ENCODE assay signal across 19 cellular contexts in the genomic region with DNA sequence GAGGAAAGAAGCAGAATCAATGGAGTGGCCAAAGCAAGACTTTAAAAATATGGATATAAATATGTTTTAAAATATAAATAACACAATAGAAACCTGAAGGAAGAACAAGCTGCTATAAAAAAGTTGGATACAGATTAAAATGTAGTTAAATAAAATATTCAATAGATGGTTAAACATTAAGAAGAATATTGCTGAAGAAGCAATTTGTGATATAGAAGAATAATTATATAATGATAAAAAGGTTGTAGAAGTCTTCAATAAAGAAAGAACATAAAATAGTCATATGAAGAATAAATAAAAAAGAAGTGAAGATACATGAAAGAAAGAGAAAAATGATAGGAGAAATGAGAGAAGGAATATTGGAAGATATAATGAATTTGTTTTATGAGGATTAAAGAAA.
DNase-seq lines count a peak whose midpoint lies in the region; ATAC-seq, FAIRE-seq and TF ChIP-seq lines count a peak whose summit lies in the region.
"Had no signal": no experiment of that assay in that cellular context is flagged by ENCODE, and none has a peak within 500 bp of the region (broad histone marks: within the 10 kb centered on the region; RNA-seq: fewer than 3 reads in every experiment).

No MANE protein-coding gene starts in this region.

- H2AFZ ChIP-seq in K562 (ENCODE audit: low read depth, low read length) (no peak overlapping the region), PC-9 (no peak overlapping the region)

- H3K36me3 Mint-ChIP-seq in CD14-positive monocyte: no peaks in the 10 kb centered on the region
- H3K36me3 Mint-ChIP-seq: CD8-positive, alpha-beta memory T cell had no signal

- H3K27me3 Mint-ChIP-seq in CD14-positive monocyte (ENCODE audit: low read depth in 3 of 3): no peaks in the 10 kb centered on the region
- H3K27me3 Mint-ChIP-seq: B cell; CD4-positive, alpha-beta T cell; CD8-positive, alpha-beta memory T cell had no signal

- no peaks in the 10 kb centered on the region for H3K9me2 ChIP-seq in PC-9 (ENCODE audit: insufficient read depth)

- H3F3A ChIP-seq in PC-9 (ENCODE audit: insufficient read depth, low read depth): no peaks in the 10 kb centered on the region

- H3K27me3 ChIP-seq in K562 (ENCODE audit: control insufficient read depth in 2 of 2, insufficient read depth in 2 of 2, low read length in 2 of 2) (no peaks in the 10 kb centered on the region), PC-9 (ENCODE audit: insufficient read depth, low read depth) (no peaks in the 10 kb centered on the region)
- H3K27me3 ChIP-seq: BLaER1 had no signal

- intact Hi-C loops in CD14-positive monocyte (cut with micrococcal nuclease): no loop called here
- intact Hi-C loops in K562 (cut with micrococcal nuclease): no loop called here
- intact Hi-C loops in kidney (cut with DNase I): no loop called here
- intact Hi-C loops in PC-9 (cut with micrococcal nuclease; ENCODE audit: unreplicated experiment): no loop called here

- TF ChIP-seq CTCF in CD14-positive monocyte (IDR thresholded peaks at IDR 0.05) (peak; percentile 9), K562 (IDR thresholded peaks at IDR 0.05 in 2 of 3, conservative IDR thresholded peaks at IDR 0.05 in 1 of 3; ENCODE audit: insufficient read depth in 2 of 3, low read depth in 1 of 3, low read length in 3 of 3) (no peak), kidney (IDR thresholded peaks at IDR 0.05; ENCODE audit: borderline replicate concordance, extremely low read depth, insufficient read depth) (no peak), PC-9 (conservative IDR thresholded peaks at IDR 0.05) (no peak)

- TF ChIP-seq POLR2A in K562 (conservative IDR thresholded peaks at IDR 0.05): no peak

- no peaks in the 10 kb centered on the region for H3K4me1 Mint-ChIP-seq in CD14-positive monocyte
- H3K4me1 Mint-ChIP-seq: B cell; CD8-positive, alpha-beta memory T cell had no signal

- POLR2A ChIA-PET in K562 (lab: Yijun Ruan, JAX) (no interaction called here), PC-9 (lab: Charles Lee; ENCODE audit: unreplicated experiment) (no interaction called here)

- H3K9me3 ChIP-seq in K562 (replicated peaks; ENCODE audit: control insufficient read depth, insufficient read depth, low read depth, low read length) (no peaks in the 10 kb centered on the region), kidney (ENCODE audit: control insufficient read depth in 1 of 2, low read length in 2 of 2) (no peaks in the 10 kb centered on the region), PC-9 (ENCODE audit: insufficient read depth, low read depth) (no peaks in the 10 kb centered on the region)
- H3K9me3 ChIP-seq: BLaER1, HAP-1 had no signal

- H3K36me3 ChIP-seq in K562 (ENCODE audit: control insufficient read depth, insufficient read depth, low read length) (no peaks in the 10 kb centered on the region), kidney (ENCODE audit: control insufficient read depth in 1 of 2, insufficient read depth in 2 of 2, low read length in 2 of 2) (no peaks in the 10 kb centered on the region), PC-9 (ENCODE audit: low read depth) (no peaks in the 10 kb centered on the region)
- H3K36me3 ChIP-seq: BLaER1, HAP-1 had no signal

- H3K79me2 ChIP-seq in K562 (ENCODE audit: control insufficient read depth, insufficient read depth, low read length): no peaks in the 10 kb centered on the region
- no peaks in the 10 kb centered on the region for H3K79me2 ChIP-seq in PC-9 (ENCODE audit: low read depth)

- no peak overlapping the region for H3K4me2 ChIP-seq in K562 (ENCODE audit: insufficient read depth, low read length)
- no peak overlapping the region for H3K4me2 ChIP-seq in PC-9
- H3K4me2 ChIP-seq: BLaER1 had no signal

- H3K4me3 ChIP-seq in K562 (no peak overlapping the region), kidney (ENCODE audit: low read length in 2 of 2) (no peak overlapping the region), PC-9 (no peak overlapping the region)
- H3K4me3 ChIP-seq: BLaER1, HAP-1 had no signal

- H3K27ac ChIP-seq in K562 (ENCODE audit: extremely low read depth, low read depth, low read length) (no peak overlapping the region), kidney (ENCODE audit: low read depth in 2 of 2, low read length in 2 of 2) (no peak overlapping the region), PC-9 (no peak overlapping the region)
- H3K27ac ChIP-seq: BLaER1, C4-2B had no signal

- DNase-seq in CD14-positive monocyte (ENCODE audit: low spot score) (no peak), K562 (ENCODE audit: extremely low read depth in 1 of 4, low spot score in 3 of 4) (no peak), kidney (no peak), DMS 273 (lab: John Stamatoyannopoulos, UW; ENCODE audit: unreplicated experiment) (no peak), PC-9 (no peak)
- DNase-seq: Calu3; CD4-positive, alpha-beta T cell; CD8-positive, alpha-beta memory T cell; DMS153; DND-41; GOT3; HFFc6 had no signal

- H3K4me1 ChIP-seq in K562 (replicated peaks in 1 of 2; ENCODE audit: control insufficient read depth in 2 of 2, insufficient read depth in 2 of 2, low read length in 2 of 2) (no peaks in the 10 kb centered on the region), kidney (ENCODE audit: control insufficient read depth in 1 of 2, insufficient read depth in 1 of 2, low read depth in 1 of 2, low read length in 2 of 2) (no peaks in the 10 kb centered on the region), PC-9 (replicated peaks; ENCODE audit: insufficient read depth) (no peaks in the 10 kb centered on the region)
- H3K4me1 ChIP-seq: BLaER1, HAP-1 had no signal

- no peak overlapping the region for H3K9ac ChIP-seq in K562 (ENCODE audit: insufficient read depth in 1 of 2, low read depth in 2 of 2, low read length in 2 of 2)
- no peak overlapping the region for H3K9ac ChIP-seq in kidney (ENCODE audit: low read length in 2 of 2)
- H3K9ac ChIP-seq: BLaER1 had no signal

- TF ChIP-seq EP300 in K562 (IDR thresholded peaks at IDR 0.05; ENCODE audit: low read length): no peak

- in situ Hi-C loops in K562 (cut with MboI): no loop called here

- no peak overlapping the region for H3K4me3 Mint-ChIP-seq in CD14-positive monocyte
- H3K4me3 Mint-ChIP-seq: B cell; CD4-positive, alpha-beta T cell; CD8-positive, alpha-beta memory T cell; HFFc6 had no signal

- no peak overlapping the region for H3K27ac Mint-ChIP-seq in CD14-positive monocyte
- H3K27ac Mint-ChIP-seq: B cell; CD4-positive, alpha-beta T cell; CD8-positive, alpha-beta memory T cell; HFFc6 had no signal

- H4K20me1 ChIP-seq in K562 (replicated peaks; ENCODE audit: control insufficient read depth, insufficient read depth, low read length) (no peaks in the 10 kb centered on the region), PC-9 (ENCODE audit: insufficient read depth) (no peaks in the 10 kb centered on the region)
- H4K20me1 ChIP-seq: BLaER1 had no signal

- CTCF ChIA-PET in K562 (lab: Yijun Ruan, JAX; ENCODE audit: low intra/inter-chr PET ratio): no interaction called here
- CTCF ChIA-PET in PC-9 (lab: Charles Lee): no interaction called here

- BruUV-seq in K562 (replicated peaks; lab: Mats Ljungman, UMichigan) (no TSS peak), PC-9 (replicated peaks; lab: Mats Ljungman, UMichigan) (no TSS peak)

- TF ChIP-seq RAD21 in K562 (CRISPR knock-in tag; conservative IDR thresholded peaks at IDR 0.05 in 1 of 2, IDR thresholded peaks at IDR 0.05 in 1 of 2): no peak

- FAIRE-seq in K562 (lab: Jason Lieb, UNC): no peak
- FAIRE-seq in kidney (lab: Jason Lieb, UNC): peak; percentile 74
- FAIRE-seq: GM12892, H54 had no signal

- H3K9me1 ChIP-seq in K562 (ENCODE audit: control insufficient read depth, insufficient read depth, low read length): no peaks in the 10 kb centered on the region

- no peak for ATAC-seq in K562
- no peak for ATAC-seq in HG02571 (IDR thresholded peaks at IDR 0.05; ENCODE audit: unreplicated experiment)

- H3K9me3 Mint-ChIP-seq in CD14-positive monocyte: no peaks in the 10 kb centered on the region

TF ChIP-seq in K562, 482 proteins besides CTCF, POLR2A, EP300 and RAD21 (continues in another document):
- TF ChIP-seq RBM34 (IDR thresholded peaks at IDR 0.05; ENCODE audit: borderline replicate concordance, insufficient read depth, low read length) (no peak), SRSF9 (IDR thresholded peaks at IDR 0.05; ENCODE audit: borderline replicate concordance, low read depth, low read length) (no peak), ZNF316 (IDR thresholded peaks at IDR 0.05) (peak; percentile 95), CREBBP (IDR thresholded peaks at IDR 0.05; ENCODE audit: low read depth, low read length) (no peak)
- TF ChIP-seq, protein P1, sequence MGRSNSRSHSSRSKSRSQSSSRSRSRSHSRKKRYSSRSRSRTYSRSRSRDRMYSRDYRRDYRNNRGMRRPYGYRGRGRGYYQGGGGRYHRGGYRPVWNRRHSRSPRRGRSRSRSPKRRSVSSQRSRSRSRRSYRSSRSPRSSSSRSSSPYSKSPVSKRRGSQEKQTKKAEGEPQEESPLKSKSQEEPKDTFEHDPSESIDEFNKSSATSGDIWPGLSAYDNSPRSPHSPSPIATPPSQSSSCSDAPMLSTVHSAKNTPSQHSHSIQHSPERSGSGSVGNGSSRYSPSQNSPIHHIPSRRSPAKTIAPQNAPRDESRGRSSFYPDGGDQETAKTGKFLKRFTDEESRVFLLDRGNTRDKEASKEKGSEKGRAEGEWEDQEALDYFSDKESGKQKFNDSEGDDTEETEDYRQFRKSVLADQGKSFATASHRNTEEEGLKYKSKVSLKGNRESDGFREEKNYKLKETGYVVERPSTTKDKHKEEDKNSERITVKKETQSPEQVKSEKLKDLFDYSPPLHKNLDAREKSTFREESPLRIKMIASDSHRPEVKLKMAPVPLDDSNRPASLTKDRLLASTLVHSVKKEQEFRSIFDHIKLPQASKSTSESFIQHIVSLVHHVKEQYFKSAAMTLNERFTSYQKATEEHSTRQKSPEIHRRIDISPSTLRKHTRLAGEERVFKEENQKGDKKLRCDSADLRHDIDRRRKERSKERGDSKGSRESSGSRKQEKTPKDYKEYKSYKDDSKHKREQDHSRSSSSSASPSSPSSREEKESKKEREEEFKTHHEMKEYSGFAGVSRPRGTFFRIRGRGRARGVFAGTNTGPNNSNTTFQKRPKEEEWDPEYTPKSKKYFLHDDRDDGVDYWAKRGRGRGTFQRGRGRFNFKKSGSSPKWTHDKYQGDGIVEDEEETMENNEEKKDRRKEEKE (IDR thresholded peaks at IDR 0.05; ENCODE audit: borderline replicate concordance in 1 of 2, control insufficient read depth in 1 of 2, low read depth in 2 of 2, low read length in 1 of 2): no peak
